Comparison of ENCODE assay signal across 32 cellular contexts in the genomic region with DNA sequence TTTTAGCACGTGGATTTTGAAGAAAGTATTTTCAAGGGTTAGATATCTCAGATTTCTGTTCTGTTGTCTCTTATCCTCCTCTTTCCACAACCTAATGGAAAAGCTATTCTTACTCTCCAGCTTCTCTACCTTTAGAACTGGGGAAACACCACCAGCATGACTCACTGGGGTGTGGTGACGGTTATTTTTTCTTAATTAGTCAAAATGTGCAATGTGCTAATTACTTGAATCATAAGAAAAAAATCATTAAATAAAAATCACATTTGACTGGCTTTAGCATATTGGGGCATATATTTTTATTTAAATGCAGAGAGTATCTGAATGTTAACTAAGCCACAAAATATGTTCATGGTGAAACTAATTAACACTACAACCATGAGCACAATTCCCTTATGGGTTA.
"Had no signal": no experiment of that assay in that cellular context is flagged by ENCODE, and none has a peak within 500 bp of the region (broad histone marks: within the 10 kb centered on the region; RNA-seq: fewer than 3 reads in every experiment).

No MANE protein-coding gene starts in this region.

- H3K4me1 ChIP-seq: SJCRH30 had no signal

- FAIRE-seq: RCC 7860 had no signal

- H3K27me3 ChIP-seq: SJCRH30 had no signal

- H3K4me3 ChIP-seq: PC-9, SJCRH30, SK-N-MC had no signal

- H3K4me2 ChIP-seq: PC-9 had no signal

- H3K27ac ChIP-seq: PC-9, RWPE1, SJCRH30, SK-N-MC had no signal

- DNase-seq: Karpas-422, MM.1S, MV-4-11, NCI-H1092, NCI-H1105, NCI-H1417 treated with DMSO at 0.1 percent for 48 hours, NCI-H1436 treated with DMSO at 0.1 percent for 48 hours, NCI-H187, NCI-H1930, NCI-H2029 treated with DMSO at 0.1 percent for 48 hours, NCI-H2081 treated with DMSO at 0.1 percent for 48 hours, NCI-H2107, NCI-H2171, NCI-H226, NCI-H446 treated with DMSO at 0.1 percent for 48 hours, NCI-H510A, NCI-H524, NCI-H526, NCI-H69, NCI-H748 treated with DMSO at 0.1 percent for 48 hours, NCI-H82, PC-9, SHP77, SIG-M5, SJCRH30, T-cell had no signal

- H2AFZ ChIP-seq: PC-9 had no signal

- H3K36me3 ChIP-seq: SJCRH30 had no signal

- ATAC-seq: Panc1, Right ventricle myocardium inferior, SK-N-SH treated with all-trans-retinoic acid at 6 μM for 48 hours, T-cell had no signal
